In the genomic region with DNA sequence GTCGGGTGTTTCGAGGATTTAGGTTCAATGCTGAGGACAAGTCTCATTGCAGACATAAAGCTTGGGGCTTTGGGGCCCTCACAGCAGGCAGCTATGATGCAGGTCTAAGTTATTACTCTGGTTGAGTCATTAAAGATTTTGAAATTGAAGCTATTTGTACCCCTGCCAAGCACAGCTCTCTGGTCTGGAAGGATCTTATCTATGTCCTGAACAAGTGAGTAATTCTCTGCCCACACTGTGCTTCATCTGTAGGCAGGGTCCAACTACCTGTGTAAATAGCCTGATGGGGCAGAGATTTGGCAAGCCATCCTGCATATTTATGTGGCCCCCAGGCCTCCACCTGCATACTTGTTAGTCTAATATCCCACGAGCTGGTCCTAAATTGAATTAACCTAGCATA, we compare ENCODE assay signal across 14 cellular contexts. TPM values are rescaled to one million over a fixed set of nuclear protein-coding genes. Genes with fewer than 3 reads are reported as not detected.
DNase-seq lines count a peak whose midpoint lies in the region; ATAC-seq and TF ChIP-seq lines count a peak whose summit lies in the region.
"Had no signal": no experiment of that assay in that cellular context is flagged by ENCODE, and none has a peak within 500 bp of the region (broad histone marks: within the 10 kb centered on the region; RNA-seq: fewer than 3 reads in every experiment).

No MANE protein-coding gene starts in this region.

- WGBS in suprapubic skin, result 62% methylated on average over 3 of the region's 3 CpGs

- ATAC-seq in GM21786 (IDR thresholded peaks at IDR 0.05; ENCODE audit: unreplicated experiment) (no peak), HG03460 (IDR thresholded peaks at IDR 0.05; ENCODE audit: unreplicated experiment) (no peak)
- ATAC-seq: effector memory CD8-positive, alpha-beta T cell had no signal

- no peaks in the 10 kb centered on the region for H3K79me2 ChIP-seq in fibroblast of lung (ENCODE audit: control insufficient read depth, insufficient read depth, low read length)

- DNase-seq in GM04504 (ENCODE audit: low read depth) (peak; percentile 79), SJCRH30 (no peak), fibroblast of lung (ENCODE audit: low read depth in 2 of 2) (peak; percentile 66 to 94), skeletal muscle cell (ENCODE audit: low read depth) (peak; percentile 83), AML-193 (lab: John Stamatoyannopoulos, UW) (no peak), suprapubic skin (ENCODE audit: low spot score in 2 of 2) (no peak)
- DNase-seq: activated CD4-positive, alpha-beta memory T cell treated with anti-CD3 and anti-CD28 coated beads, Interleukin-2, amount 10 ng/mL, durations not matched to agents 7 days and 5 days; activated naive CD4-positive, alpha-beta T cell treated with anti-CD3 and anti-CD28 coated beads, Interleukin-2, amount 10 ng/mL, durations not matched to agents 7 days and 5 days; DMS153; effector memory CD8-positive, alpha-beta T cell; NCI-H1105 treated with DMSO at 0.1 percent for 48 hours had no signal

- H3K27ac ChIP-seq in SJCRH30 (peak overlapping the region; percentile 21; the same call in 1 of the 2 replicates), fibroblast of lung (ENCODE audit: insufficient read depth, low read length) (peak overlapping the region; percentile 66), suprapubic skin (no peak overlapping the region)
- H3K27ac ChIP-seq: HL-60 had no signal

- H4K20me1 ChIP-seq in fibroblast of lung (ENCODE audit: control insufficient read depth, extremely low read depth, insufficient read depth, low read length), result no peaks in the 10 kb centered on the region

- no peak for TF ChIP-seq POLR2A in suprapubic skin (IDR thresholded peaks at IDR 0.05)

- H2AFZ ChIP-seq in fibroblast of lung (ENCODE audit: low read length), result no peak overlapping the region

- H3K27me3 ChIP-seq in SJCRH30, result no peaks in the 10 kb centered on the region
- H3K27me3 ChIP-seq in fibroblast of lung (ENCODE audit: control insufficient read depth, insufficient read depth, low read length), result no peaks in the 10 kb centered on the region
- H3K27me3 ChIP-seq in suprapubic skin, result no peaks in the 10 kb centered on the region

- H3K9me3 ChIP-seq in SJCRH30 (replicated peaks) (no peaks in the 10 kb centered on the region), fibroblast of lung (ENCODE audit: control insufficient read depth, insufficient read depth, low read depth, low read length) (no peaks in the 10 kb centered on the region), suprapubic skin (no peaks in the 10 kb centered on the region)

- H3K4me1 ChIP-seq in SJCRH30 (peaks cover 4% of the 10 kb centered on the region; the same call in 1 of the 2 replicates), fibroblast of lung (ENCODE audit: control insufficient read depth, extremely low read depth, insufficient read depth, low read length) (no peaks in the 10 kb centered on the region), suprapubic skin (no peaks in the 10 kb centered on the region)

- H3K9ac ChIP-seq in fibroblast of lung (ENCODE audit: insufficient read depth, low read length), result no peak overlapping the region

- no peak overlapping the region for H3K4me2 ChIP-seq in fibroblast of lung (ENCODE audit: extremely low read depth, insufficient read depth, low read length)

- TF ChIP-seq EP300 in suprapubic skin (IDR thresholded peaks at IDR 0.05), result no peak

- no peak for TF ChIP-seq CTCF in fibroblast of lung (conservative IDR thresholded peaks at IDR 0.05 in 1 of 2, IDR thresholded peaks at IDR 0.05 in 1 of 2; ENCODE audit: low read depth in 1 of 2, low read length in 2 of 2)
- no peak for TF ChIP-seq CTCF in suprapubic skin (IDR thresholded peaks at IDR 0.05)

- H3K36me3 ChIP-seq in SJCRH30, result no peaks in the 10 kb centered on the region
- no peaks in the 10 kb centered on the region for H3K36me3 ChIP-seq in fibroblast of lung (ENCODE audit: control insufficient read depth, insufficient read depth, low read length)
- no peaks in the 10 kb centered on the region for H3K36me3 ChIP-seq in suprapubic skin

- H3K4me3 ChIP-seq in SJCRH30, result no peak overlapping the region
- H3K4me3 ChIP-seq in fibroblast of lung (replicated peaks in 1 of 4; ENCODE audit: control extremely low read depth in 1 of 4, insufficient read depth in 1 of 4, low read depth in 3 of 4, low read length in 4 of 4), result no peak overlapping the region
- no peak overlapping the region for H3K4me3 ChIP-seq in skeletal muscle cell (ENCODE audit: low read depth, low read length)
- no peak overlapping the region for H3K4me3 ChIP-seq in suprapubic skin

RNA-seq across cellular contexts. Expression of gene MAGEA4, which starts 41.4 kb away (rescaled TPM):
- not detected in 2 replicates for total RNA-seq in SJCRH30 (2014; rRNA removed; shearing (Covaris generic))
- total RNA-seq in fibroblast of lung (not detected in 2 replicates), suprapubic skin (not detected)
- polyA plus RNA-seq in fibroblast of lung, result not detected in 2 replicates
- polyA plus RNA-seq in fibroblast of lung (2012), result not detected in 2 replicates
- not detected in 2 replicates for polyA minus RNA-seq in fibroblast of lung (ENCODE audit: low replicate concordance)
- total RNA-seq: activated CD4-positive, alpha-beta memory T cell treated with anti-CD3 and anti-CD28 coated beads, Interleukin-2, amount 10 ng/mL, durations not matched to agents 7 days and 5 days had no signal

Comparison
In these comparisons a context has a peak if more than half of its experiments do, and no peak if none do; other contexts are left out.
1. DNase-seq: peak in GM04504 (single experiment), fibroblast of lung (2 of 2) and skeletal muscle cell (single experiment); none in SJCRH30 (0 of 2), AML-193 (0 of 2) and suprapubic skin (0 of 2).